Comparison of ENCODE assay signal across 1 cellular context in the genomic region with DNA sequence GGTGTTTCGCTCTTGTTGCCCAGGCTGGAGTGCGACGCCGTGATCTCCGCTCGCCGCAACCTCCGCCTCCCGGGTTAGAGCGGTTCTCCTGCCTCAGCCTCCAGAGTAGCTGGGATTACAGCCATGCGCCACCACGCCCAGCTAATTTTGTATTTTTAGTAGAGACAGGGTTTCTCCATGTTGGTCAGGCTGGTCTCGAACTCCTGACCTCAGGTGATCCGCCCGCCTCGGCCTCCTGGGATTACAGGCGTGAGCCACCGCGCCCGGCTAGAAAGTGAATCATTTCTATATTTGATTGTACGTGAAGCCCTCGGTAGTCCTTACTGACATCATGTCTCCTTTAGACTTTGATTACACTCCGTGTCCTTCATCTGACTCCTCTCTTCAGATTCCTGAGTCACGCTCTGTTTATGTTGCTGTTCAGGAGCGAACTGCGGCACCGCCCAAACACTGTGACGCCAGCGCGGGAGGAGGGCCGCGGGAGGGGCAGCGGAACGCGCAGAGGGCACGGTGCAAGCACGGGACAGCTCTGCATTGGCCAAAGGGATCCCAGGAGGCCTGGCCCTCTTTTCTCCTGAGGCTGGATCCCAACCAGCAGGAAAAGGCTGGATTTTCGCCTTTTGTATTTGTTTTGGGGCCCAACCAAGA.
A peak's percentile ranks its signal among the peaks of the same experiment; 100 is the strongest.
TF ChIP-seq lines count a peak whose summit lies in the region.

No MANE protein-coding gene starts in this region.

TF ChIP-seq in K562, 482 proteins besides CTCF, POLR2A, EP300 and RAD21 (continued from another document and continues in another):
- TF ChIP-seq JUND (IDR thresholded peaks at IDR 0.05; ENCODE audit: borderline replicate concordance, low read depth, low read length) = peak; percentile 70
- TF ChIP-seq JUND (tag; IDR thresholded peaks at IDR 0.05; ENCODE audit: borderline replicate concordance, low read depth, low read length) = peak; percentile 58; the same call in 1 of the 3 replicates
- TF ChIP-seq ZNF589 (CRISPR knock-in tag; IDR thresholded peaks at IDR 0.05; ENCODE audit: low read depth) = no peak
- no peak for TF ChIP-seq POLR2B (IDR thresholded peaks at IDR 0.05; ENCODE audit: low read depth, partially characterized antibody)
- peak; percentile 89 for TF ChIP-seq FOXJ2 (tag; IDR thresholded peaks at IDR 0.05)
- TF ChIP-seq DDX20 (tag; IDR thresholded peaks at IDR 0.05; ENCODE audit: low read depth) = no peak
- TF ChIP-seq CHD1 (IDR thresholded peaks at IDR 0.05; ENCODE audit: low read length) = no peak
- TF ChIP-seq KLF6 (CRISPR knock-in tag; IDR thresholded peaks at IDR 0.05; ENCODE audit: borderline replicate concordance) = no peak
- TF ChIP-seq ARID1B (IDR thresholded peaks at IDR 0.05) = 0 out of 2 replicates have a peak, but pooled peaks have one; percentile 48
- no peak for TF ChIP-seq ZBTB8A (IDR thresholded peaks at IDR 0.05; ENCODE audit: partially characterized antibody)
- TF ChIP-seq, protein P1, sequence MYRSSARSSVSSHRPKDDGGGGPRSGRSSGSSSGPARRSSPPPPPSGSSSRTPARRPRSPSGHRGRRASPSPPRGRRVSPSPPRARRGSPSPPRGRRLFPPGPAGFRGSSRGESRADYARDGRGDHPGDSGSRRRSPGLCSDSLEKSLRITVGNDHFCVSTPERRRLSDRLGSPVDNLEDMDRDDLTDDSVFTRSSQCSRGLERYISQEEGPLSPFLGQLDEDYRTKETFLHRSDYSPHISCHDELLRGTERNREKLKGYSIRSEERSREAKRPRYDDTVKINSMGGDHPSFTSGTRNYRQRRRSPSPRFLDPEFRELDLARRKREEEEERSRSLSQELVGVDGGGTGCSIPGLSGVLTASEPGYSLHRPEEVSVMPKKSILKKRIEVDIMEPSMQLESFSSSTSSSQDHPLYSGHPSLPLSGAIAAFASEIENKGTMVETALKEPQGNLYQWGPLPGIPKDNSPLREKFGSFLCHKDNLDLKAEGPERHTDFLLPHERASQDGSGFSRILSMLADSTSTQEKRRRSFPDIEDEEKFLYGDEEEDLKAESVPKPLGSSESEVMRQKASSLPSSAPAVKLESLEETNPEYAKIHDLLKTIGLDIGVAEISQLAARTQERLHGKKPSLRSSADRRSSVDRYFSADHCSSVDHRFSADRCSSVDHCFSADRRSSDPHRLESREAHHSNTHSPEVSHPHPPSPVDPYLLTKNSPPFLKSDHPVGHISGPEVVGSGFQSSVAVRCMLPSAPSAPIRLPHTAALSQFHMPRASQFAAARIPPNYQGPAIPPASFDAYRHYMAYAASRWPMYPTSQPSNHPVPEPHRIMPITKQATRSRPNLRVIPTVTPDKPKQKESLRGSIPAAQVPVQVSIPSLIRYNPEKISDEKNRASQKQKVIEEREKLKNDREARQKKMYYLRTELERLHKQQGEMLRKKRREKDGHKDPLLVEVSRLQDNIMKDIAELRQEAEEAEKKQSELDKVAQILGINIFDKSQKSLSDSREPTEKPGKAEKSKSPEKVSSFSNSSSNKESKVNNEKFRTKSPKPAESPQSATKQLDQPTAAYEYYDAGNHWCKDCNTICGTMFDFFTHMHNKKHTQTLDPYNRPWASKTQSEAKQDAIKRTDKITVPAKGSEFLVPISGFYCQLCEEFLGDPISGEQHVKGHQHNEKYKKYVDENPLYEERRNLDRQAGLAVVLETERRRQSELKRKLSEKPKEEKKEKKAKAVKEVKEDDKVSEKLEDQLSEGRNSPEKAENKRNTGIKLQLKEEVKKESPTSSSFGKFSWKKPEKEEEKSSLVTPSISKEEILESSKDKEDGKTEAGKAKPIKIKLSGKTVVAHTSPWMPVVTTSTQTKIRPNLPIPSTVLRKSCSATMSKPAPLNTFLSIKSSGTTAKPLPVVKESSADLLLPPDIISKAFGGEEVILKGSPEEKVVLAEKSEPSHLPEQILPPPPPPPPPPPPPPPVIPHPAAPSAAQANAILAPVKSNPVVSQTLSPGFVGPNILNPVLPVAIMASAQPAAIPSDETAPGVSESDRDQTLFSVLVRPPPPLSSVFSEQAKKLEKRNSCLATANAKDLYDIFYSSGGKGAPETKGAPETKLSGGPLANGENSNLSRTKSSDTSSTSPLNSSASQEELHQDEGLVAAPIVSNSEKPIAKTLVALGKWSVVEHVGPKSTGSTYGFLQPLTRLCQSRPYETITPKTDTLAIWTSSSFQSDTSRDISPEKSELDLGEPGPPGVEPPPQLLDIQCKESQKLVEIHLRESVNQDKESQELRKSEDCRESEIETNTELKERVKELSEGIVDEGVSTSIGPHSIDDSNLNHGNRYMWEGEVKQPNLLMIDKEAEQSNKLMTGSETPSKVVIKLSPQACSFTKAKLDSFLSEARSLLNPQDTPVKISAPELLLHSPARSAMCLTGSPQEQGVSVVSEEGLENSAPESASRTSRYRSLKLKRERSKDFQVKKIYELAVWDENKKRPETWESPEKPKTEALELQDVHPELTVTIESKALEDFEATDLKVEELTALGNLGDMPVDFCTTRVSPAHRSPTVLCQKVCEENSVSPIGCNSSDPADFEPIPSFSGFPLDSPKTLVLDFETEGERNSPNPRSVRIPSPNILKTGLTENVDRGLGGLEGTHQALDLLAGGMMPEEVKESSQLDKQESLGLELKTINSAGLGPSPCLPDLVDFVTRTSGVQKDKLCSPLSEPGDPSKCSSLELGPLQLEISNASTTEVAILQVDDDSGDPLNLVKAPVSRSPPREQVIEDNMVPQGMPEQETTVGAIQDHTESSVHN (IDR thresholded peaks at IDR 0.05; ENCODE audit: borderline replicate concordance in 1 of 2, low read depth in 1 of 2) = peak in 1 of 2 experiments; percentile 54; a peak in 2 of 4 replicates
- TF ChIP-seq TCF7 (IDR thresholded peaks at IDR 0.05; ENCODE audit: borderline replicate concordance) = no peak
- no peak for TF ChIP-seq U2AF2 (optimal IDR thresholded peaks at IDR 0.05; ENCODE audit: low read depth, low read length)
- TF ChIP-seq ZNF707 (CRISPR knock-in tag; conservative IDR thresholded peaks at IDR 0.05) = no peak
- TF ChIP-seq ATF7 (IDR thresholded peaks at IDR 0.05) = no peak
- no peak for TF ChIP-seq NR4A1 (CRISPR knock-in tag; IDR thresholded peaks at IDR 0.05)
- no peak for TF ChIP-seq NR4A1 (tag; IDR thresholded peaks at IDR 0.05)
- TF ChIP-seq, protein P2, sequence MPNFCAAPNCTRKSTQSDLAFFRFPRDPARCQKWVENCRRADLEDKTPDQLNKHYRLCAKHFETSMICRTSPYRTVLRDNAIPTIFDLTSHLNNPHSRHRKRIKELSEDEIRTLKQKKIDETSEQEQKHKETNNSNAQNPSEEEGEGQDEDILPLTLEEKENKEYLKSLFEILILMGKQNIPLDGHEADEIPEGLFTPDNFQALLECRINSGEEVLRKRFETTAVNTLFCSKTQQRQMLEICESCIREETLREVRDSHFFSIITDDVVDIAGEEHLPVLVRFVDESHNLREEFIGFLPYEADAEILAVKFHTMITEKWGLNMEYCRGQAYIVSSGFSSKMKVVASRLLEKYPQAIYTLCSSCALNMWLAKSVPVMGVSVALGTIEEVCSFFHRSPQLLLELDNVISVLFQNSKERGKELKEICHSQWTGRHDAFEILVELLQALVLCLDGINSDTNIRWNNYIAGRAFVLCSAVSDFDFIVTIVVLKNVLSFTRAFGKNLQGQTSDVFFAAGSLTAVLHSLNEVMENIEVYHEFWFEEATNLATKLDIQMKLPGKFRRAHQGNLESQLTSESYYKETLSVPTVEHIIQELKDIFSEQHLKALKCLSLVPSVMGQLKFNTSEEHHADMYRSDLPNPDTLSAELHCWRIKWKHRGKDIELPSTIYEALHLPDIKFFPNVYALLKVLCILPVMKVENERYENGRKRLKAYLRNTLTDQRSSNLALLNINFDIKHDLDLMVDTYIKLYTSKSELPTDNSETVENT (CRISPR knock-in tag; IDR thresholded peaks at IDR 0.05) = no peak
- TF ChIP-seq PHF21A (IDR thresholded peaks at IDR 0.05; ENCODE audit: borderline replicate concordance, low read depth) = no peak
- TF ChIP-seq WHSC1 (IDR thresholded peaks at IDR 0.05; ENCODE audit: low read length) = no peak
- peak; percentile 84 for TF ChIP-seq MTA3 (IDR thresholded peaks at IDR 0.05; ENCODE audit: borderline replicate concordance)
- no peak for TF ChIP-seq ZC3H11A (IDR thresholded peaks at IDR 0.05; ENCODE audit: low read depth, low read length)
- no peak for TF ChIP-seq ZBTB1 (CRISPR knock-in tag; IDR thresholded peaks at IDR 0.05; ENCODE audit: borderline replicate concordance, low read depth)
- TF ChIP-seq ZFP36 (IDR thresholded peaks at IDR 0.05; ENCODE audit: low read depth, low read length, partially characterized antibody) = no peak
- peak; percentile 35 for TF ChIP-seq MEIS2 (IDR thresholded peaks at IDR 0.05; ENCODE audit: partially characterized antibody)
- no peak for TF ChIP-seq KDM4B (IDR thresholded peaks at IDR 0.05; ENCODE audit: borderline replicate concordance in 2 of 2, low read depth in 1 of 2)
- TF ChIP-seq ATF1 (CRISPR knock-in tag; IDR thresholded peaks at IDR 0.05) = no peak
- no peak; the same call in 1 of the 2 replicates for TF ChIP-seq ATF1 (tag; IDR thresholded peaks at IDR 0.05)
- no peak for TF ChIP-seq NCOA6 (IDR thresholded peaks at IDR 0.05)
- no peak for TF ChIP-seq POU5F1 (IDR thresholded peaks at IDR 0.05; ENCODE audit: borderline replicate concordance, low read depth, low read length, partially characterized antibody)
- TF ChIP-seq ERF (CRISPR knock-in tag; IDR thresholded peaks at IDR 0.05) = no peak
- TF ChIP-seq, protein P3, sequence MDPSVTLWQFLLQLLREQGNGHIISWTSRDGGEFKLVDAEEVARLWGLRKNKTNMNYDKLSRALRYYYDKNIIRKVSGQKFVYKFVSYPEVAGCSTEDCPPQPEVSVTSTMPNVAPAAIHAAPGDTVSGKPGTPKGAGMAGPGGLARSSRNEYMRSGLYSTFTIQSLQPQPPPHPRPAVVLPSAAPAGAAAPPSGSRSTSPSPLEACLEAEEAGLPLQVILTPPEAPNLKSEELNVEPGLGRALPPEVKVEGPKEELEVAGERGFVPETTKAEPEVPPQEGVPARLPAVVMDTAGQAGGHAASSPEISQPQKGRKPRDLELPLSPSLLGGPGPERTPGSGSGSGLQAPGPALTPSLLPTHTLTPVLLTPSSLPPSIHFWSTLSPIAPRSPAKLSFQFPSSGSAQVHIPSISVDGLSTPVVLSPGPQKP (CRISPR knock-in tag; IDR thresholded peaks at IDR 0.05) = no peak
- no peak for TF ChIP-seq KAT8 (IDR thresholded peaks at IDR 0.05; ENCODE audit: low read depth)
- TF ChIP-seq, protein P4, sequence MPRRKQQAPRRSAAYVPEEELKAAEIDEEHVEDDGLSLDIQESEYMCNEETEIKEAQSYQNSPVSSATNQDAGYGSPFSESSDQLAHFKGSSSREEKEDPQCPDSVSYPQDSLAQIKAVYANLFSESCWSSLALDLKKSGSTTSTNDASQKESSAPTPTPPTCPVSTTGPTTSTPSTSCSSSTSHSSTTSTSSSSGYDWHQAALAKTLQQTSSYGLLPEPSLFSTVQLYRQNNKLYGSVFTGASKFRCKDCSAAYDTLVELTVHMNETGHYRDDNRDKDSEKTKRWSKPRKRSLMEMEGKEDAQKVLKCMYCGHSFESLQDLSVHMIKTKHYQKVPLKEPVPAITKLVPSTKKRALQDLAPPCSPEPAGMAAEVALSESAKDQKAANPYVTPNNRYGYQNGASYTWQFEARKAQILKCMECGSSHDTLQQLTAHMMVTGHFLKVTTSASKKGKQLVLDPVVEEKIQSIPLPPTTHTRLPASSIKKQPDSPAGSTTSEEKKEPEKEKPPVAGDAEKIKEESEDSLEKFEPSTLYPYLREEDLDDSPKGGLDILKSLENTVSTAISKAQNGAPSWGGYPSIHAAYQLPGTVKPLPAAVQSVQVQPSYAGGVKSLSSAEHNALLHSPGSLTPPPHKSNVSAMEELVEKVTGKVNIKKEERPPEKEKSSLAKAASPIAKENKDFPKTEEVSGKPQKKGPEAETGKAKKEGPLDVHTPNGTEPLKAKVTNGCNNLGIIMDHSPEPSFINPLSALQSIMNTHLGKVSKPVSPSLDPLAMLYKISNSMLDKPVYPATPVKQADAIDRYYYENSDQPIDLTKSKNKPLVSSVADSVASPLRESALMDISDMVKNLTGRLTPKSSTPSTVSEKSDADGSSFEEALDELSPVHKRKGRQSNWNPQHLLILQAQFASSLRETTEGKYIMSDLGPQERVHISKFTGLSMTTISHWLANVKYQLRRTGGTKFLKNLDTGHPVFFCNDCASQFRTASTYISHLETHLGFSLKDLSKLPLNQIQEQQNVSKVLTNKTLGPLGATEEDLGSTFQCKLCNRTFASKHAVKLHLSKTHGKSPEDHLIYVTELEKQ (CRISPR knock-in tag; IDR thresholded peaks at IDR 0.05) = no peak
- no peak for TF ChIP-seq IRF9 (tag; IDR thresholded peaks at IDR 0.05)
- TF ChIP-seq FIP1L1 (IDR thresholded peaks at IDR 0.05; ENCODE audit: low read depth, low read length, poor library complexity, severe bottlenecking) = no peak
- no peak for TF ChIP-seq PURB (CRISPR knock-in tag; IDR thresholded peaks at IDR 0.05; ENCODE audit: low read depth)
- TF ChIP-seq SIRT6 (IDR thresholded peaks at IDR 0.05; ENCODE audit: low read depth, low read length) = no peak
- 0 out of 2 replicates have a peak, but pooled peaks have one; percentile 41 for TF ChIP-seq HDAC2 (IDR thresholded peaks at IDR 0.05)
- TF ChIP-seq CBFA2T3 (IDR thresholded peaks at IDR 0.05) = peak; percentile 16; the same call in 1 of the 2 replicates
- TF ChIP-seq, protein P5, sequence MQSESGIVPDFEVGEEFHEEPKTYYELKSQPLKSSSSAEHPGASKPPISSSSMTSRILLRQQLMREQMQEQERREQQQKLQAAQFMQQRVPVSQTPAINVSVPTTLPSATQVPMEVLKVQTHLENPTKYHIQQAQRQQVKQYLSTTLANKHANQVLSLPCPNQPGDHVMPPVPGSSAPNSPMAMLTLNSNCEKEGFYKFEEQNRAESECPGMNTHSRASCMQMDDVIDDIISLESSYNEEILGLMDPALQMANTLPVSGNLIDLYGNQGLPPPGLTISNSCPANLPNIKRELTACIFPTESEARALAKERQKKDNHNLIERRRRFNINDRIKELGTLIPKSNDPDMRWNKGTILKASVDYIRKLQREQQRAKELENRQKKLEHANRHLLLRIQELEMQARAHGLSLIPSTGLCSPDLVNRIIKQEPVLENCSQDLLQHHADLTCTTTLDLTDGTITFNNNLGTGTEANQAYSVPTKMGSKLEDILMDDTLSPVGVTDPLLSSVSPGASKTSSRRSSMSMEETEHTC (IDR thresholded peaks at IDR 0.05) = peak; percentile 70
- TF ChIP-seq, protein P6, sequence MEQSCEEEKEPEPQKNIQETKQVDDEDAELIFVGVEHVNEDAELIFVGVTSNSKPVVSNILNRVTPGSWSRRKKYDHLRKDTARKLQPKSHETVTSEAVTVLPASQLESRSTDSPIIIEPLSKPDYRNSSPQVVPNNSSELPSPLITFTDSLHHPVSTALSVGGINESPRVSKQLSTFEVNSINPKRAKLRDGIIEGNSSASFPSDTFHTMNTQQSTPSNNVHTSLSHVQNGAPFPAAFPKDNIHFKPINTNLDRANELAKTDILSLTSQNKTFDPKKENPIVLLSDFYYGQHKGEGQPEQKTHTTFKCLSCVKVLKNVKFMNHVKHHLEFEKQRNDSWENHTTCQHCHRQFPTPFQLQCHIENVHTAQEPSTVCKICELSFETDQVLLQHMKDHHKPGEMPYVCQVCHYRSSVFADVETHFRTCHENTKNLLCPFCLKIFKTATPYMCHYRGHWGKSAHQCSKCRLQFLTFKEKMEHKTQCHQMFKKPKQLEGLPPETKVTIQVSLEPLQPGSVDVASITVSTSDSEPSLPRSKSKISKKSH (CRISPR knock-in tag; IDR thresholded peaks at IDR 0.05) = no peak
- TF ChIP-seq ZBED1 (IDR thresholded peaks at IDR 0.05) = no peak
